In the genomic region with DNA sequence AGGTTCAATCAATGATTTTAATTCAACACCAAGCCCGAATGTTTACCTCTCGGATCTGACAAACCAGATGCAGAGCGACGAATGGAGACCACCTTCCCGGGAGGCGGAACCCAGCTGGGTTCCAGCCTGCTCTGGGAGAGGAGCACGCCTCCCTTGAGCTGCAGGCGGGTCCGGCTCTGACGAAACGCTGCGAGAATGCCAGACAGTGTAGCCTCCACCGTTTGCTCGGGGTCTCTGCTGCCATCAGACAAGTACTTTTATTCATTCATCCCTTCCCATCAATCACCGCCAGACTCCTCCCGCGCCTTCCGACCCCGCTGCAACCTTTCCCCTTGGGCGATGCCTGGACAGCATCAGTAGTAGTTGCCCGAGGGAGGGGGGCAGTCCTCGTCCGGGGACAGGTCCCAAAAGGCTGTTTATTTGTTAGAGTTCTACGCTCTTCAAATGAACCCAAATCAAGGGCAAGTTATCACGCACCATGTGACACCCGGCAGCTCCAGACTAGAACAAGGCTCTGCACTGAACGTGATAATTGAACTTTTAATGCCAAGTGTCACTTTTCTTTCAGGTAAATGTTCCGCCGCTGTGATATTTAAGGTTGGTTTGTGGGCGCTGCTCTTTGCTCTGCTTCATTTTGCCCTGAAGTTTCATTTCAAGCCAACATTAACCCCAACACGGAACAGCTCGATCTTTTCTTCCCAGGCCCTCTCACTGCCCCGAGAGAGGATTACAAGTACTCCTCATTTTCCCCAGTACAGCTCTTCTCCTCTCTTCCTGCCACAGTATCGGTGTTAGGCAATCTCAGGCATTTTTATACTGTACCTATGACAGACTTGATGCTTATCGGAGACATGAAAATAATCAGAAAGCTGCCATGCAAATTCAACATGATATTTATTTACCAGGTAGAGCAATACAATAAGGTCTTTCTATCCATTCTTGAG, we compare ENCODE assay signal across 8 cellular contexts. TPM values are rescaled to one million over a fixed set of nuclear protein-coding genes. Genes with fewer than 3 reads are reported as not detected.
DNase-seq lines count a peak whose midpoint lies in the region; ATAC-seq and TF ChIP-seq lines count a peak whose summit lies in the region.

No MANE protein-coding gene starts in this region.

- DNase-seq in AG20443 (ENCODE audit: low spot score) = peak; percentile 53
- DNase-seq in dermis blood vessel endothelial cell = peak; percentile 60
- DNase-seq in lower leg skin (ENCODE audit: low spot score in 2 of 2) = peak in 1 of 2 donors; percentile 91
- DNase-seq in tibial artery = peak in 1 of 2 donors; percentile 20
- DNase-seq in effector CD8-positive, alpha-beta T cell (lab: John Stamatoyannopoulos, UW) = no peak

- H3K27me3 ChIP-seq in HUES48 (ENCODE audit: control insufficient read depth, insufficient read depth, low read length) (peaks cover 34% of the 10 kb centered on the region), tibial artery (peaks cover 0 to 16% of the 10 kb centered on the region in 2 donors)

- intact Hi-C loops in lower leg skin (cut with DNase I; ENCODE audit: low total_unique reads) (no loop called here), tibial artery (cut with DNase I; ENCODE audit: low total_unique reads) (no loop called here)

- H3K9ac ChIP-seq in HUES48 (ENCODE audit: low read depth, low read length) = no peak overlapping the region

- H3K9me3 ChIP-seq in HUES48 (ENCODE audit: control insufficient read depth, insufficient read depth, low read length) = no peaks in the 10 kb centered on the region
- no peaks in the 10 kb centered on the region for H3K9me3 ChIP-seq in tibial artery

- TF ChIP-seq CTCF in lower leg skin (IDR thresholded peaks at IDR 0.05) = no peak
- no peak for TF ChIP-seq CTCF in tibial artery (IDR thresholded peaks at IDR 0.05)

- H3K4me3 ChIP-seq in HUES48 (ENCODE audit: low read depth, low read length) = peak overlapping the region; percentile 79
- H3K4me3 ChIP-seq in lower leg skin (ENCODE audit: low read depth, poor library complexity, severe bottlenecking) = peak overlapping the region; percentile 27
- peak overlapping the region; percentile 51 to 56 for H3K4me3 ChIP-seq in tibial artery

- peaks cover 2% of the 10 kb centered on the region for H3K36me3 ChIP-seq in HUES48 (ENCODE audit: control insufficient read depth, insufficient read depth, low read length)
- no peaks in the 10 kb centered on the region for H3K36me3 ChIP-seq in tibial artery

- WGBS in lower leg skin, 2 donors = 12% methylated on average over 32 to 35 of the region's 35 CpGs

- H3K4me1 ChIP-seq in HUES48 (ENCODE audit: control insufficient read depth, insufficient read depth, low read length) (peaks cover 50% of the 10 kb centered on the region), tibial artery (peaks cover 0 to 20% (median 9%) of the 10 kb centered on the region in 4 donors)

- no peak for ATAC-seq in GM21515 (IDR thresholded peaks at IDR 0.05; ENCODE audit: unreplicated experiment)
- no peak for ATAC-seq in GM21576 (IDR thresholded peaks at IDR 0.05; ENCODE audit: unreplicated experiment)

- H3K27ac ChIP-seq in HUES48 (ENCODE audit: low read depth, low read length) (peak overlapping the region; percentile 46), tibial artery (no peak overlapping the region)

- no peak for TF ChIP-seq POLR2A in lower leg skin (IDR thresholded peaks at IDR 0.05)

RNA-seq across cellular contexts. Expression of a gene that starts 1.0 kb away (rescaled TPM):
- total RNA-seq in dermis blood vessel endothelial cell (112 and 119 TPM in 2 replicates), lower leg skin (10 to 100 TPM; 15.9 to 36.3 (median 20.4) TPM)

Comparison
In these comparisons a context has a peak if more than half of its experiments do, and no peak if none do; other contexts are left out.
1. H3K4me3 ChIP-seq: peak in every context shown above with its lines; median percentile 79 in HUES48; 54 in tibial artery; 27 in lower leg skin.